Comparison of ENCODE assay signal across 8 cellular contexts in genomic region chr11:8917157-8917820, GRCh38. TPM values are rescaled to one million over a fixed set of nuclear protein-coding genes. Genes with fewer than 3 reads are reported as not detected.
DNase-seq lines count a peak whose midpoint lies in the region; TF ChIP-seq lines count a peak whose summit lies in the region.
"Had no signal": no experiment of that assay in that cellular context is flagged by ENCODE, and none has a peak within 500 bp of the region (broad histone marks: within the 10 kb centered on the region; RNA-seq: fewer than 3 reads in every experiment).

No MANE protein-coding gene starts in this region.

- no peak for TF ChIP-seq CTCF in cardiac fibroblast (IDR thresholded peaks at IDR 0.05; ENCODE audit: low read depth, low read length)
- TF ChIP-seq CTCF in tibial nerve (IDR thresholded peaks at IDR 0.05), result no peak

- H3K36me3 ChIP-seq in HUES64 (ENCODE audit: insufficient read depth, low read length) (peaks cover 68% of the 10 kb centered on the region), tibial nerve (peaks cover 0 to 63% (median 5%) of the 10 kb centered on the region in 3 donors)

- H3K9ac ChIP-seq in HUES64 (ENCODE audit: low read depth, low read length), result peak overlapping the region; percentile 21; the same call in 1 of the 2 replicates

- no peak for TF ChIP-seq POLR2A in tibial nerve (IDR thresholded peaks at IDR 0.05)

- H3K9me3 ChIP-seq in HUES64 (ENCODE audit: insufficient read depth, low read depth, low read length) (no peaks in the 10 kb centered on the region), tibial nerve (no peaks in the 10 kb centered on the region)

- H3K27me3 ChIP-seq in HUES64 (ENCODE audit: insufficient read depth, low read length) (no peaks in the 10 kb centered on the region), layer of hippocampus (ENCODE audit: control insufficient read depth, insufficient read depth, low read length) (no peaks in the 10 kb centered on the region), tibial nerve (no peaks in the 10 kb centered on the region)

- DNase-seq in cardiac fibroblast (ENCODE audit: low read depth in 2 of 2), result peak; percentile 90 to 93
- peak in 1 of 2 donors; percentile 40 for DNase-seq in tibial nerve (ENCODE audit: low spot score in 2 of 2)
- DNase-seq in RKO (ENCODE audit: low spot score), result no peak
- DNase-seq in COLO668 (lab: John Stamatoyannopoulos, UW; ENCODE audit: unreplicated experiment), result no peak
- no peak for DNase-seq in DMS53 treated with DMSO at 0.1 percent for 48 hours (lab: John Stamatoyannopoulos, UW; ENCODE audit: unreplicated experiment)
- DNase-seq: activated B cell treated with CpG ODN at 0.5 μM for 24 hours had no signal

- H3K4me3 ChIP-seq in HUES64 (ENCODE audit: low read length) (no peak overlapping the region; the same call in 1 of the 2 replicates), cardiac fibroblast (replicated peaks in 1 of 2; ENCODE audit: low read depth in 2 of 2, low read length in 2 of 2) (peak overlapping the region in 1 of 2 donors; percentile 8), tibial nerve (peak overlapping the region in 1 of 4 donors; percentile 10)

- H3K27ac ChIP-seq in HUES64 (ENCODE audit: low read depth, low read length) (peak overlapping the region; percentile 75), layer of hippocampus (ENCODE audit: low read depth, low read length) (peak overlapping the region; percentile 46), tibial nerve (peak overlapping the region in 3 of 4 donors; percentile 8 to 74 (median 56))

- 83% methylated on average over 5 of the region's 5 CpGs for WGBS in HUES64
- WGBS in tibial nerve, 2 donors, result 16 to 40% methylated on average over 5 of the region's 5 CpGs

- peak in 1 of 2 donors; percentile 47 for TF ChIP-seq EP300 in tibial nerve (IDR thresholded peaks at IDR 0.05)

- H3K4me1 ChIP-seq in HUES64 (ENCODE audit: insufficient read depth, low read length) (peaks cover 14% of the 10 kb centered on the region; the same call in 1 of the 2 replicates), tibial nerve (peaks cover 0 to 50% (median 15%) of the 10 kb centered on the region in 4 donors)

RNA-seq across cellular contexts. Expression of gene AKIP1, which starts 6.3 kb away (rescaled TPM):
- polyA plus RNA-seq in HUES64 (2013, experiment 1 of 2), result 22.2 TPM
- polyA plus RNA-seq in HUES64 (2013, experiment 2 of 2), result 21.9 TPM
- total RNA-seq in tibial nerve, result 10 to 100 TPM; 17.7 to 31.4 (median 22.5) TPM

RNA-seq across cellular contexts. Expression of gene C11orf16, which starts 15.5 kb away (rescaled TPM):
- 0.25 TPM for polyA plus RNA-seq in HUES64 (2013, experiment 1 of 2)
- not detected for polyA plus RNA-seq in HUES64 (2013, experiment 2 of 2)
- total RNA-seq in tibial nerve, result not detected
- total RNA-seq: activated B cell treated with CpG ODN at 0.5 μM for 24 hours had no signal

RNA-seq across cellular contexts. Expression of gene ASCL3, which starts 25.5 kb away (rescaled TPM):
- polyA plus RNA-seq in HUES64 (2013, experiment 1 of 2), result not detected
- not detected for polyA plus RNA-seq in HUES64 (2013, experiment 2 of 2)
- not detected for total RNA-seq in tibial nerve
- total RNA-seq: activated B cell treated with CpG ODN at 0.5 μM for 24 hours had no signal

RNA-seq across cellular contexts. Expression of gene TMEM9B, which starts 47.0 kb away (rescaled TPM):
- polyA plus RNA-seq in HUES64 (2013, experiment 1 of 2), result 14.0 TPM
- polyA plus RNA-seq in HUES64 (2013, experiment 2 of 2), result 16.4 TPM
- total RNA-seq in tibial nerve, result 10 to 100 TPM; 48.0 to 57.0 (median 50.1) TPM

Comparison
In these comparisons a context has a peak if more than half of its experiments do, and no peak if none do; other contexts are left out.
1. DNase-seq: peak in cardiac fibroblast (2 of 2); none in RKO (single experiment), COLO668 (single experiment) and DMS53 treated with DMSO at 0.1 percent for 48 hours (single experiment).
2. Peak in every context shown above with its lines, with median percentiles within 50 percentile points of each other: H3K27ac ChIP-seq.